19 cellular contexts compared by ENCODE assay signal in the genomic region with DNA sequence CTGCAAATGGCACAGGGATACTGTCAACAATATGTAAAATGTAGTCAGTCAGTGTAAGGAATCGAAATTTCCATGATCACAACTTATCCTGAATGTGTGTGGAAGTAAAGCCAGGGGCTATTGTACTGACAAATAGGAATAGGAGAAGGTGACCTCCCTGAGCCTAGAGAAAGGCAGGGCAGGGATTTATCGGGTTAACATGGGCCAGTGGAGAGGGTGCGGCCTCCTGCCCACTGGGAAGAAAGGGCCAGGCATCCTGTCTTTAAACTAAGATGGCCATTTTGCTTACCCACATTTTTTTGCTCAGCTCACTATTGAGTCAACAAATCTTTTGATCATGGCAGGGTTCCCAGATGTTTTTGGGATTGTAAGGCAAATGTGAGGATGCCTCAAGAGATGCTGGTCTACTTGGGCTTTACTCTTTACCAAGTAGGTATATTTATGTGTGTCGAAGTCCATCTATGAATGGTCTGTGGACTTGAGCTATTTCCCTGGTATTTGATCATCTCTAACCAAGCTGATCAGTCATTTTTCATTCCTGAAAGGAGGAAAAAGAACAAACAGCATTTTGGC.
DNase-seq lines count a peak whose midpoint lies in the region; ATAC-seq, FAIRE-seq and TF ChIP-seq lines count a peak whose summit lies in the region.
"Had no signal": no experiment of that assay in that cellular context is flagged by ENCODE, and none has a peak within 500 bp of the region (broad histone marks: within the 10 kb centered on the region; RNA-seq: fewer than 3 reads in every experiment).

No MANE protein-coding gene starts in this region.

- no peak for FAIRE-seq in pancreas (lab: Jason Lieb, UNC)
- FAIRE-seq in GM19239 (lab: Jason Lieb, UNC), result no peak
- FAIRE-seq: endothelial cell of umbilical vein, GM12878 had no signal

- H3K27me3 ChIP-seq in adipocyte (replicated peaks; ENCODE audit: control insufficient read depth, insufficient read depth, low read length) (no peaks in the 10 kb centered on the region), pancreas (no peaks in the 10 kb centered on the region), H7 (ENCODE audit: control insufficient read depth, insufficient read depth, low read length) (no peaks in the 10 kb centered on the region)

- 68 to 72% methylated on average over 4 of the region's 4 CpGs for WGBS in pancreas, 2 donors

- intact Hi-C loops in pancreas (cut with DNase I), result no loop called here

- peaks cover 16% of the 10 kb centered on the region for H3K4me1 ChIP-seq in adipocyte (ENCODE audit: control insufficient read depth, insufficient read depth, low read length)
- H3K4me1 ChIP-seq in pancreas, result peaks cover 28 to 33% (median 32%) of the 10 kb centered on the region in 3 donors

- H3K4me3 ChIP-seq in adipocyte (ENCODE audit: low read length), result no peak overlapping the region
- no peak overlapping the region for H3K4me3 ChIP-seq in pancreas
- no peak overlapping the region for H3K4me3 ChIP-seq in H7 (ENCODE audit: insufficient read depth, low read depth, low read length)
- H3K4me3 ChIP-seq: GM12878, HAP-1 had no signal

- DNase-seq in AG20443 (ENCODE audit: low spot score) (peak; percentile 33), adipocyte (ENCODE audit: low read depth) (peak; percentile 49), kidney glomerular epithelial cell (lab: John Stamatoyannopoulos, UW) (peak; percentile 46), pancreas (no peak), GM19239 (ENCODE audit: insufficient read length, low spot score) (no peak), D341Med (ENCODE audit: low spot score) (no peak), H7 (no peak)
- DNase-seq: ACHN; activated CD4-positive, alpha-beta T cell treated with anti-CD3 and anti-CD28 coated beads for 48 hours; GF-D8; NCI-H187; SIG-M5; stimulated activated CD8-positive, alpha-beta memory T cell treated with anti-CD3 and anti-CD28 coated beads, Interleukin-4, amount 100 ng/mL, for 48 hours; T-helper 1 cell had no signal

- H3K9me3 ChIP-seq in adipocyte (ENCODE audit: control insufficient read depth, low read length), result no peaks in the 10 kb centered on the region
- no peaks in the 10 kb centered on the region for H3K9me3 ChIP-seq in pancreas
- H3K9me3 ChIP-seq: HAP-1 had no signal

- peak in 1 of 4 donors; percentile 2 for ATAC-seq in pancreas
- no peak for ATAC-seq in HG02884 (IDR thresholded peaks at IDR 0.05; ENCODE audit: unreplicated experiment)
- ATAC-seq: GM12878 had no signal

- TF ChIP-seq CTCF in pancreas (IDR thresholded peaks at IDR 0.05), result no peak

- H3K27ac ChIP-seq in pancreas, result peak overlapping the region; percentile 21 to 62 (median 56)
- H3K27ac ChIP-seq: KMS-11 had no signal

- no peaks in the 10 kb centered on the region for H3K36me3 ChIP-seq in adipocyte (ENCODE audit: control insufficient read depth, insufficient read depth, low read length, severe bottlenecking)
- H3K36me3 ChIP-seq in pancreas, result no peaks in the 10 kb centered on the region
- no peaks in the 10 kb centered on the region for H3K36me3 ChIP-seq in H7 (replicated peaks; ENCODE audit: control insufficient read depth, insufficient read depth, low read length)
- H3K36me3 ChIP-seq: HAP-1 had no signal

- no peak overlapping the region for H3K9ac ChIP-seq in adipocyte (ENCODE audit: low read length)
- H3K9ac ChIP-seq: KMS-11 had no signal

Comparison
In these comparisons a context has a peak if more than half of its experiments do, and no peak if none do; other contexts are left out.
1. DNase-seq: peak in AG20443 (single experiment), adipocyte (single experiment) and kidney glomerular epithelial cell (single experiment); none in pancreas (0 of 6), GM19239 (single experiment), D341Med (single experiment) and H7 (single experiment).